Comparison of ENCODE assay signal across 9 cellular contexts in the genomic region with DNA sequence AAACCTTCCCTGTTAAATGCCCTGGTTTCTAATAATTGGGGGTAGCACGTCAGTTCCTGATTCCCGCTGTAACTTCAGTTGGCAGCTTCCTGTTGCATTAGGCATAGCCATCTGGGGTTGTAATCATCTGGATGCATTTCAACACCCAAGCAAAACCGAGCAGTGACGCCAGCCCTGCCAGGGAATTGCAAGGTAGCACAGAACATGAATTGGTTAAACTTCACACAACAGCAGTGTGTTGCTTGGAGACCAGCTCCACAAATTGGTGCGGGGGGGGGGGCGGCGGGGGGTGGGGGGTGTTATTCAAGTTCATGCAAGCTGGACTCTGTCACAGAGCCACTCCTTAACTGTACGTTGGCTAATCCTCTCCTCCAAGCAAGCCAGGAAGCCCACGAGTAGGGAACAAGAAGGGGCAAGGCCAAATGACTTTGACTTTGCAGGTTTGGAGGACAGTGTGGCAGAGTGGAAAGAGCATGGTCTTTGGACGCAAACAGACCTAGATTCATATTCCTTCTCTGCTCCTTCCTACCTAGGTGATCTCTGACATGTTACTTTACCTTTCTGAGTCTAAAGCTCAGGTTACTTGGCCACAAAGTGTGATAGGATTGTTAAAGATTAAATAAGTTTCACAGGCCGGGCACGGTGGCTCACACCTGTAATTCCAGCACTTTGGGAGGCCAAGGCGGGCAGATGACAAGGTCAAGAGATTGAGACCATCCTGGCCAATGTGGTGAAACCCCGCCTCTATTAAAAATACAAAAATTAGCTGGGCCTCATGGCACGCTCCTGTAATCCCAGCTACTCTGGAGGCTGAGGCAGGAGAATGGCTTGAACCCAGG. TPM values are rescaled to one million over a fixed set of nuclear protein-coding genes. Genes with fewer than 3 reads are reported as not detected.
DNase-seq lines count a peak whose midpoint lies in the region; ATAC-seq, FAIRE-seq and TF ChIP-seq lines count a peak whose summit lies in the region.
"Had no signal": no experiment of that assay in that cellular context is flagged by ENCODE, and none has a peak within 500 bp of the region (broad histone marks: within the 10 kb centered on the region; RNA-seq: fewer than 3 reads in every experiment).

No MANE protein-coding gene starts in this region.

- DNase-seq in DMS53 (lab: John Stamatoyannopoulos, UW), result peak; percentile 22
- no peak for DNase-seq in DMS53 treated with DMSO at 0.1 percent for 48 hours (lab: John Stamatoyannopoulos, UW; ENCODE audit: unreplicated experiment)
- peak; percentile 90 for DNase-seq in NCI-H82 (lab: John Stamatoyannopoulos, UW)
- peak; percentile 87 for DNase-seq in cerebellum (ENCODE audit: low spot score)
- peak; percentile 80 to 93 for DNase-seq in lower leg skin (ENCODE audit: low spot score in 2 of 2)
- DNase-seq in D721Med (ENCODE audit: insufficient read length, low spot score), result no peak

- TF ChIP-seq CTCF in lower leg skin (IDR thresholded peaks at IDR 0.05) (no peak), D721Med (IDR thresholded peaks at IDR 0.05; ENCODE audit: insufficient read depth, missing control alignments) (no peak)

- no peak for ATAC-seq in GM18511 (IDR thresholded peaks at IDR 0.05; ENCODE audit: unreplicated experiment)

- intact Hi-C loops in lower leg skin (cut with DNase I; ENCODE audit: low total_unique reads), result no loop called here

- no peaks in the 10 kb centered on the region for H3K27me3 ChIP-seq in thymus (ENCODE audit: control insufficient read depth, insufficient read depth)

- peaks cover 11% of the 10 kb centered on the region for H3K4me1 ChIP-seq in thymus (ENCODE audit: control insufficient read depth, insufficient read depth, low read length)

- no peaks in the 10 kb centered on the region for H3K9me3 ChIP-seq in thymus (ENCODE audit: control insufficient read depth)

- peaks cover 36% of the 10 kb centered on the region for H3K36me3 ChIP-seq in thymus (ENCODE audit: control insufficient read depth, insufficient read depth)

- WGBS in lower leg skin, 2 donors, result 30% methylated on average over 13 to 15 of the region's 15 CpGs
- WGBS in thymus, result 63% methylated on average over 15 of the region's 15 CpGs

- no peak for FAIRE-seq in D721Med (lab: Jason Lieb, UNC)

- peak overlapping the region; percentile 79 for H3K27ac ChIP-seq in thymus (ENCODE audit: low read depth)
- H3K27ac ChIP-seq: 22Rv1 had no signal

- H3K4me3 ChIP-seq in lower leg skin (ENCODE audit: low read depth, poor library complexity, severe bottlenecking) (no peak overlapping the region), thymus (ENCODE audit: low read length) (no peak overlapping the region)

- no peak for TF ChIP-seq POLR2A in lower leg skin (IDR thresholded peaks at IDR 0.05)

RNA-seq across cellular contexts. Expression of gene LAX1, which starts 4.7 kb away (rescaled TPM):
- not detected for total RNA-seq in cerebellum
- under 1 TPM; 0.17 to 0.79 (median 0.48) TPM for total RNA-seq in lower leg skin
- 5.1 TPM for polyA plus RNA-seq in thymus

RNA-seq across cellular contexts. Expression of gene ZBED6, which starts 25.7 kb away (rescaled TPM):
- 16.7 TPM for total RNA-seq in cerebellum
- total RNA-seq in lower leg skin, result 10 to 100 TPM; 15.2 to 27.3 (median 18.3) TPM
- 0.94 TPM for polyA plus RNA-seq in thymus

RNA-seq across cellular contexts. Expression of gene ZC3H11A, which starts 25.7 kb away (rescaled TPM):
- total RNA-seq in cerebellum (80.5 TPM), lower leg skin (100 to 1,000 TPM in 2 of 4 donors, 10 to 100 TPM in 2; 97.8 to 132 (median 107) TPM)
- polyA plus RNA-seq in thymus, result 101 TPM

Comparison
In these comparisons a context has a peak if more than half of its experiments do, and no peak if none do; other contexts are left out.
1. DNase-seq: peak in DMS53 (single experiment), NCI-H82 (single experiment), cerebellum (single experiment) and lower leg skin (2 of 2); none in DMS53 treated with DMSO at 0.1 percent for 48 hours (single experiment) and D721Med (single experiment).